Comparison of ENCODE assay signal across 1 cellular context in genomic region chr22:36065462-36065774, GRCh38.
A peak's percentile ranks its signal among the peaks of the same experiment; 100 is the strongest.
TF ChIP-seq lines count a peak whose summit lies in the region.

No MANE protein-coding gene starts in this region.

TF ChIP-seq in HepG2, 621 proteins besides CTCF, POLR2A, EP300 and RAD21 (continued from another document):
- TF ChIP-seq KLF6 (CRISPR knock-in tag; IDR thresholded peaks at IDR 0.05) (no peak), SRF (IDR thresholded peaks at IDR 0.05; ENCODE audit: low read depth, low read length) (no peak), ZNF562 (CRISPR knock-in tag; IDR thresholded peaks at IDR 0.05; ENCODE audit: borderline replicate concordance) (no peak), ZNF792 (CRISPR knock-in tag; IDR thresholded peaks at IDR 0.05) (no peak), ZMYM2 (CRISPR knock-in tag; IDR thresholded peaks at IDR 0.05) (peak; percentile 15; the same call in 1 of the 2 replicates), MAFG (CRISPR knock-in tag; IDR thresholded peaks at IDR 0.05) (no peak), ZNF550 (CRISPR knock-in tag; IDR thresholded peaks at IDR 0.05; ENCODE audit: borderline replicate concordance) (no peak), MTERF4 (CRISPR knock-in tag; IDR thresholded peaks at IDR 0.05) (0 out of 2 replicates have a peak, but pooled peaks have one; percentile 0), ZNF432 (CRISPR knock-in tag; IDR thresholded peaks at IDR 0.05; ENCODE audit: borderline replicate concordance) (no peak), SALL2 (CRISPR knock-in tag; IDR thresholded peaks at IDR 0.05) (peak; percentile 19; the same call in 1 of the 2 replicates), TFE3 (CRISPR knock-in tag; IDR thresholded peaks at IDR 0.05) (no peak), BRCA1 (CRISPR knock-in tag; IDR thresholded peaks at IDR 0.05) (no peak), HIC2 (CRISPR knock-in tag; IDR thresholded peaks at IDR 0.05; ENCODE audit: low read depth) (no peak), HNF1B (CRISPR knock-in tag; IDR thresholded peaks at IDR 0.05) (no peak), ZNF780A (CRISPR knock-in tag; IDR thresholded peaks at IDR 0.05) (no peak), ZNF558 (CRISPR knock-in tag; IDR thresholded peaks at IDR 0.05; ENCODE audit: borderline replicate concordance) (no peak), NFIB (CRISPR knock-in tag; IDR thresholded peaks at IDR 0.05; ENCODE audit: borderline replicate concordance) (no peak)
- TF ChIP-seq, protein P1, sequence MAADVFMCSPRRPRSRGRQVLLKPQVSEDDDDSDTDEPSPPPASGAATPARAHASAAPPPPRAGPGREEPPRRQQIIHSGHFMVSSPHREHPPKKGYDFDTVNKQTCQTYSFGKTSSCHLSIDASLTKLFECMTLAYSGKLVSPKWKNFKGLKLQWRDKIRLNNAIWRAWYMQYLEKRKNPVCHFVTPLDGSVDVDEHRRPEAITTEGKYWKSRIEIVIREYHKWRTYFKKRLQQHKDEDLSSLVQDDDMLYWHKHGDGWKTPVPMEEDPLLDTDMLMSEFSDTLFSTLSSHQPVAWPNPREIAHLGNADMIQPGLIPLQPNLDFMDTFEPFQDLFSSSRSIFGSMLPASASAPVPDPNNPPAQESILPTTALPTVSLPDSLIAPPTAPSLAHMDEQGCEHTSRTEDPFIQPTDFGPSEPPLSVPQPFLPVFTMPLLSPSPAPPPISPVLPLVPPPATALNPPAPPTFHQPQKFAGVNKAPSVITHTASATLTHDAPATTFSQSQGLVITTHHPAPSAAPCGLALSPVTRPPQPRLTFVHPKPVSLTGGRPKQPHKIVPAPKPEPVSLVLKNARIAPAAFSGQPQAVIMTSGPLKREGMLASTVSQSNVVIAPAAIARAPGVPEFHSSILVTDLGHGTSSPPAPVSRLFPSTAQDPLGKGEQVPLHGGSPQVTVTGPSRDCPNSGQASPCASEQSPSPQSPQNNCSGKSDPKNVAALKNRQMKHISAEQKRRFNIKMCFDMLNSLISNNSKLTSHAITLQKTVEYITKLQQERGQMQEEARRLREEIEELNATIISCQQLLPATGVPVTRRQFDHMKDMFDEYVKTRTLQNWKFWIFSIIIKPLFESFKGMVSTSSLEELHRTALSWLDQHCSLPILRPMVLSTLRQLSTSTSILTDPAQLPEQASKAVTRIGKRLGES (CRISPR knock-in tag; IDR thresholded peaks at IDR 0.05; ENCODE audit: borderline replicate concordance), result no peak
- TF ChIP-seq, protein P2, sequence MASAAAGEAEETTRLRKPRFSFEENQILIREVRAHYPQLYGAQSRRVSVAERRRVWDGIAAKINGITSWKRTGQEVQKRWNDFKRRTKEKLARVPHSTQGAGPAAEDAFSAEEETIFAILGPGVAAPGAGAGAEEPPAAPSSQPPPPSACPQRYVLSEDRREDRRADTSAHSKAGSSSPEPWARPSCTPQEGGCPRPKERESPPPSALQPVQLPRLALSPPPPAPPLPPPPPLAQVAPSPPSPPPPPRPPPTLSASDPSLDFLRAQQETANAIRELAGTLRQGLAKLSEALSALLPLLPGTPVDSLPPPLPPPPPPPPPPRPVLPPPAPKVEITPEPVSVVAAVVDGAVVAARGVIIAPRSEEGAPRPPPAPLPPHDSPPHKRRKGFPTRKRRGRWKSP (CRISPR knock-in tag; IDR thresholded peaks at IDR 0.05), result no peak
- TF ChIP-seq, protein P3, sequence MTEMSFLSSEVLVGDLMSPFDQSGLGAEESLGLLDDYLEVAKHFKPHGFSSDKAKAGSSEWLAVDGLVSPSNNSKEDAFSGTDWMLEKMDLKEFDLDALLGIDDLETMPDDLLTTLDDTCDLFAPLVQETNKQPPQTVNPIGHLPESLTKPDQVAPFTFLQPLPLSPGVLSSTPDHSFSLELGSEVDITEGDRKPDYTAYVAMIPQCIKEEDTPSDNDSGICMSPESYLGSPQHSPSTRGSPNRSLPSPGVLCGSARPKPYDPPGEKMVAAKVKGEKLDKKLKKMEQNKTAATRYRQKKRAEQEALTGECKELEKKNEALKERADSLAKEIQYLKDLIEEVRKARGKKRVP (CRISPR knock-in tag; IDR thresholded peaks at IDR 0.05), result 0 out of 4 replicates have a peak, but pooled peaks of 1 of the 2 experiments have one; percentile 27
